Comparison of ENCODE assay signal across 13 cellular contexts in the genomic region with DNA sequence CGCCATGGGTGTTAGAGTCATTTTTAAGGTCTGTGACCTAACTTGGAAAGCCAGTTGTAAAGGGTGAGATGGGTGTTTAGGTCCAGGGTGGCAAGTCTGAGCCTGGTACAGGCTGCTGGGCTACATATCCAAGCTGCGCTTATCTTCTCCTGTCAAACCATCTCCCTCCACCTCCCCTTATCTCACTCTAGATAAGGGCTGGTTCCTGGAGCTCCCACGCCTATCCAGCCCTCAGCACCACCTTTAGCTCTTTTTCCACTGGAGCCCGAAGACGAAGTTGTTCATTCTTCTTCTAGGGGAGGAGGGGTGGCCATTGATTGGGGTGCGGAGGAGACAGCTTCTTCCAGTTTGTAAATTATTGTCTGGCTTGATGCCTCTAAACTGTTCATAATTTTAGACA. TPM values are rescaled to one million over a fixed set of nuclear protein-coding genes. Genes with fewer than 3 reads are reported as not detected.
DNase-seq lines count a peak whose midpoint lies in the region; ATAC-seq and TF ChIP-seq lines count a peak whose summit lies in the region.
"Had no signal": no experiment of that assay in that cellular context is flagged by ENCODE, and none has a peak within 500 bp of the region (broad histone marks: within the 10 kb centered on the region; RNA-seq: fewer than 3 reads in every experiment).

No MANE protein-coding gene starts in this region.

- H3K9me3 Mint-ChIP-seq in Calu3 (ENCODE audit: low read depth, unreplicated experiment), result no peaks in the 10 kb centered on the region
- H3K9me3 Mint-ChIP-seq in activated naive CD8-positive, alpha-beta T cell treated with anti-CD3 and anti-CD28 coated beads for 36 hours, result no peaks in the 10 kb centered on the region
- H3K9me3 Mint-ChIP-seq: CD8-positive, alpha-beta memory T cell; immature natural killer cell had no signal

- no peak for TF ChIP-seq CTCF in Calu3 (IDR thresholded peaks at IDR 0.05; ENCODE audit: unreplicated experiment)
- no peak for TF ChIP-seq CTCF in left ventricle myocardium inferior (IDR thresholded peaks at IDR 0.05; ENCODE audit: borderline replicate concordance)
- no peak for TF ChIP-seq CTCF in WERI-Rb-1 (IDR thresholded peaks at IDR 0.05; ENCODE audit: low read depth, low read length)

- peak overlapping the region; percentile 88 for H3K27ac Mint-ChIP-seq in Calu3 (ENCODE audit: unreplicated experiment)
- no peak overlapping the region for H3K27ac Mint-ChIP-seq in activated naive CD8-positive, alpha-beta T cell treated with anti-CD3 and anti-CD28 coated beads for 36 hours

- peaks cover 45% of the 10 kb centered on the region for H3K36me3 Mint-ChIP-seq in Calu3 (ENCODE audit: insufficient read depth, unreplicated experiment)
- H3K36me3 Mint-ChIP-seq in activated naive CD8-positive, alpha-beta T cell treated with anti-CD3 and anti-CD28 coated beads for 36 hours, result peaks cover 19% of the 10 kb centered on the region

- CTCF ChIA-PET in Calu3 (lab: Charles Lee), result interaction anchor here (1.0 kb wide), 1 partner anchor 111 kb away, joined by 3 read pairs; no protein-coding TSS in a partner anchor

- peak overlapping the region; percentile 4 for H3K4me3 ChIP-seq in left ventricle myocardium inferior
- H3K4me3 ChIP-seq in skeletal muscle satellite cell (ENCODE audit: low read length), result no peak overlapping the region
- H3K4me3 ChIP-seq in WERI-Rb-1 (ENCODE audit: low read depth, low read length), result no peak overlapping the region

- H3K4me3 Mint-ChIP-seq in Calu3 (ENCODE audit: low read depth, unreplicated experiment), result no peak overlapping the region
- H3K4me3 Mint-ChIP-seq in activated naive CD8-positive, alpha-beta T cell treated with anti-CD3 and anti-CD28 coated beads for 36 hours, result peak overlapping the region; percentile 26
- H3K4me3 Mint-ChIP-seq: CD8-positive, alpha-beta memory T cell; immature natural killer cell had no signal

- H3K36me3 ChIP-seq in left ventricle myocardium inferior (peaks cover 12% of the 10 kb centered on the region), skeletal muscle satellite cell (ENCODE audit: insufficient read depth, low read length) (peaks cover 38% of the 10 kb centered on the region), WERI-Rb-1 (no peaks in the 10 kb centered on the region)

- peaks cover 91% of the 10 kb centered on the region for H3K4me1 ChIP-seq in left ventricle myocardium inferior
- H3K4me1 ChIP-seq in skeletal muscle satellite cell (ENCODE audit: control insufficient read depth, insufficient read depth, low read length), result peaks cover 59% of the 10 kb centered on the region

- no TSS peak for BruUV-seq in Calu3 (replicated peaks; lab: Mats Ljungman, UMichigan)

- intact Hi-C loops in Calu3 (cut with micrococcal nuclease; ENCODE audit: unreplicated experiment) (loop anchor here (1.0 kb wide), 1 partner anchor 76 kb away; no protein-coding TSS in a partner anchor), left ventricle myocardium inferior (cut with micrococcal nuclease) (no loop called here)

- H3K4me1 Mint-ChIP-seq in Calu3 (ENCODE audit: low read depth, unreplicated experiment), result peaks cover 54% of the 10 kb centered on the region
- H3K4me1 Mint-ChIP-seq in activated naive CD8-positive, alpha-beta T cell treated with anti-CD3 and anti-CD28 coated beads for 36 hours, result peaks cover 38% of the 10 kb centered on the region

- no peaks in the 10 kb centered on the region for H3K27me3 Mint-ChIP-seq in Calu3 (ENCODE audit: unreplicated experiment)
- H3K27me3 Mint-ChIP-seq in activated naive CD8-positive, alpha-beta T cell treated with anti-CD3 and anti-CD28 coated beads for 36 hours, result no peaks in the 10 kb centered on the region
- H3K27me3 Mint-ChIP-seq: CD8-positive, alpha-beta memory T cell had no signal

- H3K9me3 ChIP-seq in left ventricle myocardium inferior (replicated peaks), result no peaks in the 10 kb centered on the region
- no peaks in the 10 kb centered on the region for H3K9me3 ChIP-seq in skeletal muscle satellite cell (replicated peaks; ENCODE audit: low read length)
- H3K9me3 ChIP-seq in WERI-Rb-1 (ENCODE audit: severe bottlenecking), result no peaks in the 10 kb centered on the region

- no peak overlapping the region for H3K4me2 ChIP-seq in skeletal muscle satellite cell (ENCODE audit: low read length)

- DNase-seq in Calu3 (no peak), left ventricle myocardium inferior (no peak), WERI-Rb-1 (no peak), middle frontal gyrus (ENCODE audit: extremely low spot score, low spot score) (no peak)
- DNase-seq in activated naive CD8-positive, alpha-beta T cell treated with anti-CD3 and anti-CD28 coated beads for 36 hours, result no peak
- no peak for DNase-seq in activated naive CD4-positive, alpha-beta T cell treated with Interleukin-2 at 50 U/mL for 16 hours
- DNase-seq: CD8-positive, alpha-beta memory T cell; immature natural killer cell; NCI-H2107; RPMI8226 had no signal

- ATAC-seq in HG03354 (IDR thresholded peaks at IDR 0.05; ENCODE audit: poor library complexity, severe bottlenecking, unreplicated experiment), result no peak
- ATAC-seq: HCT116 had no signal

- peak overlapping the region; percentile 93 for H3K27ac ChIP-seq in left ventricle myocardium inferior (replicated peaks)
- no peak overlapping the region for H3K27ac ChIP-seq in WERI-Rb-1

- peak overlapping the region; percentile 68 for H3K9ac ChIP-seq in skeletal muscle satellite cell (ENCODE audit: low read depth, low read length)

- no peaks in the 10 kb centered on the region for H3K27me3 ChIP-seq in left ventricle myocardium inferior (ENCODE audit: low read depth)
- H3K27me3 ChIP-seq in skeletal muscle satellite cell (ENCODE audit: control insufficient read depth, insufficient read depth, low read length), result no peaks in the 10 kb centered on the region
- no peaks in the 10 kb centered on the region for H3K27me3 ChIP-seq in WERI-Rb-1 (ENCODE audit: insufficient read depth, low read depth, severe bottlenecking)

RNA-seq across cellular contexts. Expression of a gene that starts 48.5 kb away (rescaled TPM):
- 191 and 202 TPM in 2 replicates for total RNA-seq in Calu3 (2022)
- 10 to 100 TPM; 54.4 to 59.7 TPM for total RNA-seq in activated naive CD8-positive, alpha-beta T cell treated with anti-CD3 and anti-CD28 coated beads for 36 hours
- total RNA-seq in left ventricle myocardium inferior, result 85.0 TPM
- total RNA-seq in skeletal muscle satellite cell (2012; rRNA removed), result 25.6 and 43.9 TPM in 2 replicates
